Comparison of ENCODE assay signal across 11 cellular contexts in the genomic region with DNA sequence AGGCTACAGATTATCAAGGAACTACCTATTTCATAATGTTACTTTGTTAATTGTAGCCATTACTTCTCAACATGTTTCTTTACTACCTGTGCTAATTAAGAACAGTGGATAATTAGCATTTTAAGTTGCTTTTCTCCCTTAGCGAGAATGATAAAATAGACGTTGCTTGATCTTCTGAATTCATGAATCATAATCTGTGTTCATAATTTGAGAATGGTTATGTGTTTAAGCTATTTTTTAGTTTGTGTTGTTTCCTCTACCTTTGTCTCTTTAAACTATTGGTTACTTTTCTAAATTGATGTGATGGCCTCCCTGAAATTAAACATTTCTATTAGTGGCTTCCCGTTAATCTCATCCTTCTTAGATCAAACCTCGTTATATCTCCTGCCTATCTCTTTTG. TPM values are rescaled to one million over a fixed set of nuclear protein-coding genes. Genes with fewer than 3 reads are reported as not detected.
DNase-seq lines count a peak whose midpoint lies in the region; ATAC-seq and TF ChIP-seq lines count a peak whose summit lies in the region.
"Had no signal": no experiment of that assay in that cellular context is flagged by ENCODE, and none has a peak within 500 bp of the region (broad histone marks: within the 10 kb centered on the region; RNA-seq: fewer than 3 reads in every experiment).

A gene (plus strand): TSS at position 301 of the 400 bp plus-strand sequence. CDS start 371 bp downstream, outside the sequence.

- H3K36me3 ChIP-seq in testis (ENCODE audit: low read depth, missing control alignments): no peaks in the 10 kb centered on the region

- TF ChIP-seq CTCF in coronary artery (IDR thresholded peaks at IDR 0.05): no peak
- TF ChIP-seq CTCF in testis (IDR thresholded peaks at IDR 0.05): no peak

- no peaks in the 10 kb centered on the region for H3K9me3 ChIP-seq in testis

- H3K27ac ChIP-seq in coronary artery: no peak within 1 kb of the TSS
- H3K27ac ChIP-seq in testis: peak within 1 kb of the TSS; percentile 40 to 74
- H3K27ac ChIP-seq: 22Rv1 had no signal

- H3K27me3 ChIP-seq in testis: no peaks in the 10 kb centered on the region

- no peak for DNase-seq in T-helper 1 cell
- no peak for DNase-seq in coronary artery (ENCODE audit: low spot score)
- no peak for DNase-seq in lung microvascular endothelial cell (ENCODE audit: low read depth in 2 of 2)
- no peak for DNase-seq in testis
- DNase-seq: kidney, SHP77 treated with DMSO at 0.1 percent for 48 hours had no signal

- no peak for ATAC-seq in GM18502 (IDR thresholded peaks at IDR 0.05; ENCODE audit: poor library complexity, unreplicated experiment)
- no peak for ATAC-seq in HG03571 (IDR thresholded peaks at IDR 0.05; ENCODE audit: unreplicated experiment)
- no peak for ATAC-seq in GM18861 (IDR thresholded peaks at IDR 0.05; ENCODE audit: unreplicated experiment)

- intact Hi-C loops in T-helper 1 cell treated with Interleukin-12 subunit alpha and Interleukin-12 subunit beta and Interleukin-4 antibody, amounts not matched to agents 30 ng/mL and 1 ng/mL, for 36 hours (cut with micrococcal nuclease): no loop called here
- intact Hi-C loops in testis (cut with DNase I; ENCODE audit: low total_unique reads): no loop called here

- H3K4me3 ChIP-seq in coronary artery: peak within 1 kb of the TSS; percentile 27
- H3K4me3 ChIP-seq in testis: no peak within 1 kb of the TSS

- H3K4me1 ChIP-seq in testis: peaks cover 28% of the 10 kb centered on the region

- no peak for TF ChIP-seq POLR2A in testis (IDR thresholded peaks at IDR 0.05)

- 66 to 79% methylated on average over 4 of the region's 4 CpGs for WGBS in testis, 2 donors

RNA-seq across cellular contexts. Expression of the gene that starts here (rescaled TPM):
- total RNA-seq in T-helper 1 cell treated with Interleukin-12 subunit alpha and Interleukin-12 subunit beta and Interleukin-4 antibody, amounts not matched to agents 30 ng/mL and 1 ng/mL, for 36 hours: 13.3 and 15.3 TPM in 2 replicates
- total RNA-seq in lung microvascular endothelial cell (15.3 and 20.8 TPM in 2 replicates), testis (10 to 100 TPM; 38.7 to 46.7 TPM)
- 37.9 TPM for polyA plus RNA-seq in testis (ENCODE audit: insufficient read depth, low read depth, low replicate concordance)

Comparison
In these comparisons a context has a peak if more than half of its experiments do, and no peak if none do; other contexts are left out.
1. H3K27ac ChIP-seq: peak in testis (2 of 2); none in coronary artery (0 of 2).